Comparison of ENCODE assay signal across 25 cellular contexts in the genomic region with DNA sequence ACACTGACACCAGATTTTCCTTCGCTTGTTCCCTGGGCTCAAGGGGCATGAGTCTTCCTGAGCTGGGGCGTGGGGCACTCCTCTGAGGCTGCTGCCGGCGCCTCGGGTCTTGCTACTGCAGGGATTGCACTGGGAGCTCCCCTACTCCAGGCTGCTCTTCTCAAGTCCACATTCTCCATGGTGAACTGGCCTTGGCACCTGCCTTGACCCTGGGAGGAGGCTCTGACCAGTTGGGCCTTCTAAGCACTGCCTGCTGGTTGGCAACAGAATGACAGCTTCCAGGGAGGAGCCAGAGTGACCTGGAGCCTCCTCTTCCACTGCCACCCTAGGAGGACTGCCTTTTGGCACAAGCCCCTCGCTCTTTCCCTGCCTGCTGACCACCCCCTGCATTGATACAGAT. TPM values are rescaled to one million over a fixed set of nuclear protein-coding genes. Genes with fewer than 3 reads are reported as not detected.
"Had no signal": no experiment of that assay in that cellular context is flagged by ENCODE, and none has a peak within 500 bp of the region (broad histone marks: within the 10 kb centered on the region; RNA-seq: fewer than 3 reads in every experiment).

No MANE protein-coding gene starts in this region.

- H3K36me3 ChIP-seq: cardiac muscle cell, left lung, prostate gland, thoracic aorta, upper lobe of right lung had no signal

- H3K27me3 ChIP-seq: adrenal gland, upper lobe of right lung had no signal

- H3K27ac ChIP-seq: cardiac muscle cell, foreskin keratinocyte, left lung, prostate gland, skin epidermis, stomach, thoracic aorta, upper lobe of right lung had no signal

- H3K9me3 ChIP-seq: adrenal gland, left lung, prostate gland, stomach, thoracic aorta, upper lobe of right lung had no signal

- ATAC-seq: activated CD4-positive, alpha-beta T cell treated with anti-CD3 and anti-CD28 coated beads for 36 hours; activated naive CD4-positive, alpha-beta T cell treated with anti-CD3 and anti-CD28 coated beads, Interleukin-2, amount 50 U/mL, for 72 hours; foreskin keratinocyte; left lung; right cardiac atrium; upper lobe of right lung; WTC11 had no signal

- H3K4me1 ChIP-seq: foreskin keratinocyte had no signal

- DNase-seq: activated CD4-positive, alpha-beta T cell treated with anti-CD3 and anti-CD28 coated beads for 36 hours; activated CD4-positive, alpha-beta T cell treated with anti-CD3 and anti-CD28 coated beads, Interleukin-2, amount 50 U/mL, for 48 hours; activated gamma-delta T cell treated with Interleukin-2 at 50 U/mL for 16 hours; adrenal gland; foreskin keratinocyte; hypothalamus; left lung; midbrain; stimulated activated CD4-positive, alpha-beta T cell treated with anti-CD3 and anti-CD28 coated beads, Interleukin-2, amount 100 ng/mL, for 48 hours; stomach; upper lobe of right lung had no signal

- H3K4me3 ChIP-seq: adrenal gland, cardiac muscle cell, left lung, prostate gland, skin epidermis, stomach, thoracic aorta, upper lobe of right lung had no signal

RNA-seq across cellular contexts. Expression of gene FREY1, which starts 9.5 kb away (rescaled TPM):
- total RNA-seq: epithelial cell of proximal tubule had no signal
- polyA plus RNA-seq: cardiac muscle cell, fibroblast of lung had no signal

RNA-seq across cellular contexts. Expression of gene LARGE2, which starts 24.9 kb away (rescaled TPM):
- total RNA-seq: activated T-helper 1 cell treated with anti-CD3 and anti-CD28 coated beads, Interleukin-12 subunit alpha, Interleukin-12 subunit beta, Interleukin-2, Interleukin-4 antibody, amounts not matched to agents 30 ng/mL and 10 ng/mL and 1 ng/mL, durations not matched to agents 14 hours and 24 hours and 36 hours; chondrocyte; dermis microvascular lymphatic vessel endothelial cell; fibroblast of lung; lung microvascular endothelial cell; osteocyte had no signal
- polyA plus RNA-seq: fibroblast of lung had no signal
